ENCODE assay signal across 17 cellular contexts in genomic region chr9:98520221-98520920, GRCh38.
DNase-seq lines count a peak whose midpoint lies in the region; ATAC-seq and TF ChIP-seq lines count a peak whose summit lies in the region.
"Had no signal": no experiment of that assay in that cellular context is flagged by ENCODE, and none has a peak within 500 bp of the region (broad histone marks: within the 10 kb centered on the region; RNA-seq: fewer than 3 reads in every experiment).

No MANE protein-coding gene starts in this region.

- H3K4me3 ChIP-seq in cardiac fibroblast (replicated peaks in 1 of 2; ENCODE audit: low read depth in 2 of 2, low read length in 2 of 2), result no peak overlapping the region
- H3K4me3 ChIP-seq: adrenal gland, tibial nerve had no signal

- no peak for ATAC-seq in HG02759 (IDR thresholded peaks at IDR 0.05; ENCODE audit: unreplicated experiment)
- ATAC-seq: activated CD8-positive, alpha-beta T cell treated with anti-CD3 and anti-CD28 coated beads for 36 hours; Panc1 had no signal

- no peak for TF ChIP-seq CTCF in cardiac fibroblast (IDR thresholded peaks at IDR 0.05; ENCODE audit: low read depth, low read length)

- peak; percentile 65 for DNase-seq in DMS 273 treated with DMSO at 0.1 percent for 48 hours (lab: John Stamatoyannopoulos, UW)
- peak; percentile 40 for DNase-seq in NCI-H1694 (lab: John Stamatoyannopoulos, UW)
- DNase-seq in cardiac fibroblast (ENCODE audit: low read depth in 2 of 2), result peak; percentile 17 to 27
- DNase-seq in inferior parietal cortex (ENCODE audit: extremely low spot score), result peak; percentile 3
- DNase-seq in stimulated activated CD4-positive, alpha-beta T cell treated with anti-CD3 and anti-CD28 coated beads, Interleukin-1b, Interleukin-23, amount 100 ng/mL, for 48 hours, result no peak
- DNase-seq in SHP77 (lab: John Stamatoyannopoulos, UW), result no peak
- DNase-seq in DMS53 (lab: John Stamatoyannopoulos, UW), result no peak
- DNase-seq: activated B cell treated with CpG ODN at 0.5 μM for 24 hours; activated CD8-positive, alpha-beta T cell treated with anti-CD3 and anti-CD28 coated beads for 36 hours; Calu3; NCI-H1417 treated with DMSO at 0.1 percent for 48 hours; stimulated activated CD4-positive, alpha-beta T cell treated with anti-CD3 and anti-CD28 coated beads, Interleukin-2, amount 100 ng/mL, for 24 hours; stimulated activated naive CD4-positive, alpha-beta T cell had no signal

Comparison
In these comparisons a context has a peak if more than half of its experiments do, and no peak if none do; other contexts are left out.
1. DNase-seq: peak in DMS 273 treated with DMSO at 0.1 percent for 48 hours (single experiment), NCI-H1694 (single experiment), cardiac fibroblast (2 of 2) and inferior parietal cortex (single experiment); none in stimulated activated CD4-positive, alpha-beta T cell treated with anti-CD3 and anti-CD28 coated beads, Interleukin-1b, Interleukin-23, amount 100 ng/mL, for 48 hours (single experiment), SHP77 (0 of 2) and DMS53 (single experiment).